14 cellular contexts compared by ENCODE assay signal in genomic region chr1:55180075-55180670, GRCh38.
"Had no signal": no experiment of that assay in that cellular context is flagged by ENCODE, and none has a peak within 500 bp of the region (broad histone marks: within the 10 kb centered on the region; RNA-seq: fewer than 3 reads in every experiment).

No MANE protein-coding gene starts in this region.

- H3K9ac ChIP-seq: SK-N-SH had no signal

- H3K27me3 Mint-ChIP-seq: activated naive CD8-positive, alpha-beta T cell treated with anti-CD3 and anti-CD28 coated beads, Interleukin-2, amount 10 ng/mL, durations not matched to agents 7 days and 5 days had no signal

- H3K9me3 ChIP-seq: breast epithelium, lower lobe of right lung, prostate gland, sigmoid colon, upper lobe of right lung had no signal

- H3K27ac ChIP-seq: breast epithelium, lower lobe of right lung, prostate gland, sigmoid colon, upper lobe of right lung had no signal

- DNase-seq: activated naive CD8-positive, alpha-beta T cell treated with anti-CD3 and anti-CD28 coated beads, Interleukin-2, amount 10 ng/mL, durations not matched to agents 7 days and 5 days; aorta; hypothalamus; lower lobe of right lung; occipital lobe; sigmoid colon; SK-N-SH; stimulated activated CD4-positive, alpha-beta T cell treated with anti-CD3 and anti-CD28 coated beads, Interleukin-2, amount 100 ng/mL, for 24 hours; stimulated activated naive CD4-positive, alpha-beta T cell treated with Interleukin-2 at 50 U/mL for 16 hours; upper lobe of right lung had no signal

- ATAC-seq: esophagus mucosa, lower lobe of right lung, upper lobe of right lung had no signal

- H3K4me1 ChIP-seq: breast epithelium, prostate gland, upper lobe of right lung had no signal

- H3K4me1 Mint-ChIP-seq: nephron had no signal

- H3K36me3 ChIP-seq: breast epithelium, prostate gland had no signal

- H3K4me3 Mint-ChIP-seq: activated naive CD8-positive, alpha-beta T cell treated with anti-CD3 and anti-CD28 coated beads, Interleukin-2, amount 10 ng/mL, durations not matched to agents 7 days and 5 days; nephron had no signal

- H3K27ac Mint-ChIP-seq: activated naive CD8-positive, alpha-beta T cell treated with anti-CD3 and anti-CD28 coated beads, Interleukin-2, amount 10 ng/mL, durations not matched to agents 7 days and 5 days; nephron had no signal

- H3K4me2 ChIP-seq: SK-N-SH had no signal

- H3K27me3 ChIP-seq: breast epithelium, sigmoid colon, upper lobe of right lung had no signal

- H3K4me3 ChIP-seq: breast epithelium, lower lobe of right lung, prostate gland, sigmoid colon, upper lobe of right lung had no signal
